18 cellular contexts compared by ENCODE assay signal in genomic region chr6:134508862-134509498, GRCh38.
"Had no signal": no experiment of that assay in that cellular context is flagged by ENCODE, and none has a peak within 500 bp of the region (broad histone marks: within the 10 kb centered on the region; RNA-seq: fewer than 3 reads in every experiment).

No MANE protein-coding gene starts in this region.

- DNase-seq: activated CD4-positive, alpha-beta T cell treated with anti-CD3 and anti-CD28 coated beads, Interleukin-2, amount 50 U/mL, for 1 hour; dermis blood vessel endothelial cell; effector memory CD4-positive, alpha-beta T cell; foreskin melanocyte; glutamatergic neuron; hippocampal formation; midbrain; occipital lobe; posterior cingulate gyrus; retina; T-cell had no signal

- H3K4me3 Mint-ChIP-seq: activated naive CD8-positive, alpha-beta T cell; activated T-helper 1 cell treated with anti-CD3 and anti-CD28 coated beads, Interleukin-12 subunit alpha, Interleukin-12 subunit beta, Interleukin-2, Interleukin-4 antibody, amounts not matched to agents 30 ng/mL and 10 ng/mL and 1 ng/mL, durations not matched to agents 14 hours and 24 hours and 36 hours; stimulated activated naive CD8-positive, alpha-beta T cell treated with anti-CD3 and anti-CD28 coated beads, Interleukin-15, Interleukin-2, amounts not matched to agents 100 ng/mL and 50 ng/mL, for 24 hours; T-cell; WTC11 had no signal

- H3K9me3 ChIP-seq: tibial nerve had no signal

- FAIRE-seq: islet of Langerhans had no signal

- H3K27ac Mint-ChIP-seq: activated naive CD8-positive, alpha-beta T cell; activated T-helper 1 cell treated with anti-CD3 and anti-CD28 coated beads, Interleukin-12 subunit alpha, Interleukin-12 subunit beta, Interleukin-2, Interleukin-4 antibody, amounts not matched to agents 30 ng/mL and 10 ng/mL and 1 ng/mL, durations not matched to agents 14 hours and 24 hours and 36 hours; stimulated activated naive CD8-positive, alpha-beta T cell treated with anti-CD3 and anti-CD28 coated beads, Interleukin-15, Interleukin-2, amounts not matched to agents 100 ng/mL and 50 ng/mL, for 24 hours; T-cell; WTC11 had no signal

- H3K27me3 ChIP-seq: cardiac muscle cell, tibial nerve had no signal

- H3K4me3 ChIP-seq: cardiac muscle cell, tibial nerve had no signal

- H3K27me3 Mint-ChIP-seq: activated naive CD8-positive, alpha-beta T cell; stimulated activated naive CD8-positive, alpha-beta T cell treated with anti-CD3 and anti-CD28 coated beads, Interleukin-15, Interleukin-2, amounts not matched to agents 100 ng/mL and 50 ng/mL, for 24 hours; T-cell had no signal

- H3K9me3 Mint-ChIP-seq: activated T-helper 1 cell treated with anti-CD3 and anti-CD28 coated beads, Interleukin-12 subunit alpha, Interleukin-12 subunit beta, Interleukin-2, Interleukin-4 antibody, amounts not matched to agents 30 ng/mL and 10 ng/mL and 1 ng/mL, durations not matched to agents 14 hours and 24 hours and 36 hours; stimulated activated naive CD8-positive, alpha-beta T cell treated with anti-CD3 and anti-CD28 coated beads, Interleukin-15, Interleukin-2, amounts not matched to agents 100 ng/mL and 50 ng/mL, for 24 hours; WTC11 had no signal

- H3K27ac ChIP-seq: cardiac muscle cell, tibial nerve had no signal

- H3K36me3 ChIP-seq: cardiac muscle cell, tibial nerve had no signal

- H3K36me3 Mint-ChIP-seq: activated naive CD8-positive, alpha-beta T cell; T-cell; WTC11 had no signal

- H3K4me1 ChIP-seq: tibial nerve had no signal

- ATAC-seq: T-cell, WTC11 had no signal
